1 cellular context compared by ENCODE assay signal in genomic region chr2:26324903-26325302, GRCh38.
TF ChIP-seq lines count a peak whose summit lies in the region.

No MANE protein-coding gene starts in this region.

TF ChIP-seq in HepG2, 621 proteins besides CTCF, POLR2A, EP300 and RAD21:
- no peak for TF ChIP-seq HOXA3 (CRISPR knock-in tag; IDR thresholded peaks at IDR 0.05)
- peak; percentile 36; the same call in 1 of the 2 replicates for TF ChIP-seq TFAP4 (IDR thresholded peaks at IDR 0.05; ENCODE audit: borderline replicate concordance, low read depth)
- 0 out of 2 replicates have a peak, but pooled peaks have one; percentile 24 for TF ChIP-seq NR2F6 (IDR thresholded peaks at IDR 0.05)
- peak; percentile 42; the same call in 1 of the 2 replicates for TF ChIP-seq NR2F6 (CRISPR knock-in tag; IDR thresholded peaks at IDR 0.05)
- TF ChIP-seq HNF4A (CRISPR knock-in tag; IDR thresholded peaks at IDR 0.05), result peak; percentile 61
- no peak for TF ChIP-seq CENPBD1 (CRISPR knock-in tag; IDR thresholded peaks at IDR 0.05; ENCODE audit: borderline replicate concordance, low read depth)
- no peak for TF ChIP-seq SKI (IDR thresholded peaks at IDR 0.05; ENCODE audit: partially characterized antibody)
- no peak for TF ChIP-seq SRY (CRISPR knock-in tag; IDR thresholded peaks at IDR 0.05)
- TF ChIP-seq ARID4A (CRISPR knock-in tag; IDR thresholded peaks at IDR 0.05; ENCODE audit: borderline replicate concordance), result no peak
- TF ChIP-seq NR2C2 (CRISPR knock-in tag; IDR thresholded peaks at IDR 0.05; ENCODE audit: borderline replicate concordance), result peak; percentile 68; the same call in 1 of the 2 replicates
- TF ChIP-seq PTBP1 (IDR thresholded peaks at IDR 0.05; ENCODE audit: low read depth, low read length, poor library complexity, severe bottlenecking), result no peak
